Comparison of ENCODE assay signal across 18 cellular contexts in genomic region chr3:13085081-13085845, GRCh38.
"Had no signal": no experiment of that assay in that cellular context is flagged by ENCODE, and none has a peak within 500 bp of the region (broad histone marks: within the 10 kb centered on the region; RNA-seq: fewer than 3 reads in every experiment).

No MANE protein-coding gene starts in this region.

- DNase-seq: activated CD4-positive, alpha-beta T cell treated with anti-CD3 and anti-CD28 coated beads, Interleukin-2, amount 10 ng/mL, durations not matched to agents 24 days and 14 days; activated CD8-positive, alpha-beta T cell treated with anti-CD3 and anti-CD28 coated beads, Interleukin-2, amount 10 ng/mL, durations not matched to agents 7 days and 5 days; activated T-cell treated with anti-CD3 and anti-CD28 coated beads, Interleukin-2, amount 50 U/mL, for 24 hours; cerebellar nuclear complex; effector CD4-positive, alpha-beta T cell; esophagus squamous epithelium; mesenchymal stem cell; mucosa of descending colon; naive thymus-derived CD4-positive, alpha-beta T cell; ovary; psoas muscle; right cardiac atrium; small intestine; stimulated activated CD4-positive, alpha-beta T cell treated with anti-CD3 and anti-CD28 coated beads, Interleukin-4, amount 100 ng/mL, for 24 hours had no signal

- H3K36me3 ChIP-seq: esophagus squamous epithelium, ovary, thoracic aorta had no signal

- FAIRE-seq: small intestine had no signal

- H3K4me3 Mint-ChIP-seq: activated CD4-positive, alpha-beta T cell treated with anti-CD3 and anti-CD28 coated beads, Interleukin-2, amount 10 ng/mL, durations not matched to agents 24 days and 14 days; activated CD8-positive, alpha-beta T cell treated with anti-CD3 and anti-CD28 coated beads, Interleukin-2, amount 10 ng/mL, durations not matched to agents 7 days and 5 days; activated naive CD4-positive, alpha-beta T cell treated with anti-CD3 and anti-CD28 coated beads, Interleukin-2, amount 50 U/mL, for 24 hours; activated T-cell treated with anti-CD3 and anti-CD28 coated beads, Interleukin-2, amount 50 U/mL, for 24 hours; naive thymus-derived CD4-positive, alpha-beta T cell; stimulated activated effector memory CD8-positive, alpha-beta T cell treated with anti-CD3 and anti-CD28 coated beads, Interleukin-12 subunit alpha, Interleukin-12 subunit beta, amount 100 ng/mL, for 72 hours; T-helper 2 cell treated with Interferon-gamma antibody and Interleukin-4, amounts not matched to agents 5 μg/mL and 100 μg/mL, for 36 hours had no signal

- H3K4me3 ChIP-seq: esophagus squamous epithelium, mucosa of descending colon, ovary, psoas muscle, thoracic aorta had no signal

- H3K27me3 Mint-ChIP-seq: activated naive CD4-positive, alpha-beta T cell treated with anti-CD3 and anti-CD28 coated beads, Interleukin-2, amount 50 U/mL, for 24 hours; activated T-cell treated with anti-CD3 and anti-CD28 coated beads, Interleukin-2, amount 50 U/mL, for 24 hours had no signal

- ATAC-seq: activated CD8-positive, alpha-beta T cell treated with anti-CD3 and anti-CD28 coated beads, Interleukin-2, amount 10 ng/mL, durations not matched to agents 7 days and 5 days; mucosa of descending colon; naive thymus-derived CD4-positive, alpha-beta T cell; psoas muscle; right cardiac atrium; stimulated activated effector memory CD8-positive, alpha-beta T cell treated with anti-CD3 and anti-CD28 coated beads, Interleukin-12 subunit alpha, Interleukin-12 subunit beta, amount 100 ng/mL, for 72 hours had no signal

- H3K27me3 ChIP-seq: esophagus squamous epithelium, ovary had no signal

- H3K36me3 Mint-ChIP-seq: activated naive CD4-positive, alpha-beta T cell treated with anti-CD3 and anti-CD28 coated beads, Interleukin-2, amount 50 U/mL, for 24 hours; naive thymus-derived CD4-positive, alpha-beta T cell; stimulated activated effector memory CD8-positive, alpha-beta T cell treated with anti-CD3 and anti-CD28 coated beads, Interleukin-12 subunit alpha, Interleukin-12 subunit beta, amount 100 ng/mL, for 72 hours had no signal

- H3K27ac Mint-ChIP-seq: activated CD4-positive, alpha-beta T cell treated with anti-CD3 and anti-CD28 coated beads, Interleukin-2, amount 10 ng/mL, durations not matched to agents 24 days and 14 days; activated CD8-positive, alpha-beta T cell treated with anti-CD3 and anti-CD28 coated beads, Interleukin-2, amount 10 ng/mL, durations not matched to agents 7 days and 5 days; activated naive CD4-positive, alpha-beta T cell treated with anti-CD3 and anti-CD28 coated beads, Interleukin-2, amount 50 U/mL, for 24 hours; activated T-cell treated with anti-CD3 and anti-CD28 coated beads, Interleukin-2, amount 50 U/mL, for 24 hours; naive thymus-derived CD4-positive, alpha-beta T cell; stimulated activated effector memory CD8-positive, alpha-beta T cell treated with anti-CD3 and anti-CD28 coated beads, Interleukin-12 subunit alpha, Interleukin-12 subunit beta, amount 100 ng/mL, for 72 hours; T-helper 2 cell treated with Interferon-gamma antibody and Interleukin-4, amounts not matched to agents 5 μg/mL and 100 μg/mL, for 36 hours had no signal

- H3K27ac ChIP-seq: esophagus squamous epithelium, ovary, psoas muscle, thoracic aorta had no signal

- H3K9me3 ChIP-seq: esophagus squamous epithelium, mucosa of descending colon, ovary, psoas muscle, thoracic aorta had no signal

- H3K9me3 Mint-ChIP-seq: activated CD4-positive, alpha-beta T cell treated with anti-CD3 and anti-CD28 coated beads, Interleukin-2, amount 10 ng/mL, durations not matched to agents 24 days and 14 days; activated naive CD4-positive, alpha-beta T cell treated with anti-CD3 and anti-CD28 coated beads, Interleukin-2, amount 50 U/mL, for 24 hours; activated T-cell treated with anti-CD3 and anti-CD28 coated beads, Interleukin-2, amount 50 U/mL, for 24 hours; stimulated activated effector memory CD8-positive, alpha-beta T cell treated with anti-CD3 and anti-CD28 coated beads, Interleukin-12 subunit alpha, Interleukin-12 subunit beta, amount 100 ng/mL, for 72 hours; T-helper 2 cell treated with Interferon-gamma antibody and Interleukin-4, amounts not matched to agents 5 μg/mL and 100 μg/mL, for 36 hours had no signal

- H3K4me1 ChIP-seq: esophagus squamous epithelium, psoas muscle had no signal
